Comparison of ENCODE assay signal across 23 cellular contexts in genomic region chr20:1273366-1273765, GRCh38. TPM values are rescaled to one million over a fixed set of nuclear protein-coding genes. Genes with fewer than 3 reads are reported as not detected.
"Had no signal": no experiment of that assay in that cellular context is flagged by ENCODE, and none has a peak within 500 bp of the region (broad histone marks: within the 10 kb centered on the region; RNA-seq: fewer than 3 reads in every experiment).

No MANE protein-coding gene starts in this region.

- H3K36me3 Mint-ChIP-seq: mesothelial cell of epicardium had no signal

- DNase-seq: activated CD4-positive, alpha-beta T cell treated with anti-CD3 and anti-CD28 coated beads for 36 hours; activated CD4-positive, alpha-beta T cell treated with anti-CD3 and anti-CD28 coated beads, Interleukin-2, amount 50 U/mL, for 48 hours; activated naive CD4-positive, alpha-beta T cell treated with anti-CD3 and anti-CD28 coated beads, Interleukin-2, amount 10 ng/mL, durations not matched to agents 7 days and 5 days; cortex of kidney; effector CD4-positive, alpha-beta T cell; left colon; stimulated activated CD4-positive, alpha-beta T cell treated with anti-CD3 and anti-CD28 coated beads, Interleukin-12 subunit alpha, Interleukin-12 subunit beta, amount 100 ng/mL, for 4 hours; stimulated activated CD4-positive, alpha-beta T cell treated with anti-CD3 and anti-CD28 coated beads, Interleukin-1b, Interleukin-23, amount 100 ng/mL, for 48 hours; SW 1271; uterus; WERI-Rb-1 had no signal

- H3K9me3 ChIP-seq: ascending aorta, tibial nerve, uterus had no signal

- H3K4me3 ChIP-seq: ascending aorta, lung, tibial nerve, uterus had no signal

- H3K4me1 ChIP-seq: ascending aorta, tibial nerve, uterus had no signal

- H3K36me3 ChIP-seq: ascending aorta, tibial nerve, uterus, WERI-Rb-1 had no signal

- H3K27me3 Mint-ChIP-seq: activated CD4-positive, alpha-beta T cell treated with anti-CD3 and anti-CD28 coated beads for 36 hours; activated naive CD4-positive, alpha-beta T cell treated with anti-CD3 and anti-CD28 coated beads, Interleukin-2, amount 10 ng/mL, durations not matched to agents 7 days and 5 days; activated naive CD8-positive, alpha-beta T cell treated with anti-CD3 and anti-CD28 coated beads, Interleukin-2, amount 50 U/mL, for 24 hours; activated T-cell treated with anti-CD3 and anti-CD28 coated beads, Interleukin-2, amount 50 U/mL, for 24 hours; stimulated activated naive CD8-positive, alpha-beta T cell treated with anti-CD3 and anti-CD28 coated beads, Interleukin-15, Interleukin-2, amounts not matched to agents 100 ng/mL and 50 ng/mL, for 24 hours had no signal

- H3K27ac Mint-ChIP-seq: activated CD4-positive, alpha-beta T cell treated with anti-CD3 and anti-CD28 coated beads for 36 hours; activated naive CD4-positive, alpha-beta T cell treated with anti-CD3 and anti-CD28 coated beads, Interleukin-2, amount 10 ng/mL, durations not matched to agents 7 days and 5 days; activated naive CD8-positive, alpha-beta T cell treated with anti-CD3 and anti-CD28 coated beads, Interleukin-2, amount 50 U/mL, for 24 hours; activated T-cell treated with anti-CD3 and anti-CD28 coated beads, Interleukin-2, amount 50 U/mL, for 24 hours; activated T-helper 2 cell treated with anti-CD3 and anti-CD28 coated beads, Interferon-gamma antibody, Interleukin-2, Interleukin-4, amounts not matched to agents 10 μg/mL and 5 μg/mL and 100 μg/mL, durations not matched to agents 14 hours and 24 hours and 36 hours; mesothelial cell of epicardium; stimulated activated naive CD8-positive, alpha-beta T cell treated with anti-CD3 and anti-CD28 coated beads, Interleukin-15, Interleukin-2, amounts not matched to agents 100 ng/mL and 50 ng/mL, for 24 hours had no signal

- H3K4me3 Mint-ChIP-seq: activated CD4-positive, alpha-beta T cell treated with anti-CD3 and anti-CD28 coated beads for 36 hours; activated naive CD4-positive, alpha-beta T cell treated with anti-CD3 and anti-CD28 coated beads, Interleukin-2, amount 10 ng/mL, durations not matched to agents 7 days and 5 days; activated naive CD8-positive, alpha-beta T cell treated with anti-CD3 and anti-CD28 coated beads, Interleukin-2, amount 50 U/mL, for 24 hours; activated T-cell treated with anti-CD3 and anti-CD28 coated beads, Interleukin-2, amount 50 U/mL, for 24 hours; mesothelial cell of epicardium; neural crest cell; stimulated activated naive CD8-positive, alpha-beta T cell treated with anti-CD3 and anti-CD28 coated beads, Interleukin-15, Interleukin-2, amounts not matched to agents 100 ng/mL and 50 ng/mL, for 24 hours had no signal

- H3K4me1 Mint-ChIP-seq: mesothelial cell of epicardium, neural crest cell had no signal

- H3K27ac ChIP-seq: ascending aorta, tibial nerve, uterus, WERI-Rb-1 had no signal

- H3K27me3 ChIP-seq: ascending aorta, tibial nerve, uterus had no signal

- H3K9me3 Mint-ChIP-seq: activated naive CD4-positive, alpha-beta T cell treated with anti-CD3 and anti-CD28 coated beads, Interleukin-2, amount 10 ng/mL, durations not matched to agents 7 days and 5 days; activated naive CD8-positive, alpha-beta T cell treated with anti-CD3 and anti-CD28 coated beads, Interleukin-2, amount 50 U/mL, for 24 hours; activated T-cell treated with anti-CD3 and anti-CD28 coated beads, Interleukin-2, amount 50 U/mL, for 24 hours; activated T-helper 2 cell treated with anti-CD3 and anti-CD28 coated beads, Interferon-gamma antibody, Interleukin-2, Interleukin-4, amounts not matched to agents 10 μg/mL and 5 μg/mL and 100 μg/mL, durations not matched to agents 14 hours and 24 hours and 36 hours; mesothelial cell of epicardium; neural crest cell; stimulated activated naive CD8-positive, alpha-beta T cell treated with anti-CD3 and anti-CD28 coated beads, Interleukin-15, Interleukin-2, amounts not matched to agents 100 ng/mL and 50 ng/mL, for 24 hours had no signal

RNA-seq across cellular contexts. Expression of gene RAD21L1, which starts 47.5 kb away (rescaled TPM):
- total RNA-seq: activated T-helper 2 cell treated with anti-CD3 and anti-CD28 coated beads, Interferon-gamma antibody, Interleukin-2, Interleukin-4, amounts not matched to agents 10 μg/mL and 5 μg/mL and 100 μg/mL, durations not matched to agents 14 hours and 24 hours and 36 hours; ascending aorta; left colon; mesothelial cell of epicardium; neural crest cell; omental fat pad; posterior vena cava; T-helper 2 cell treated with Interferon-gamma antibody and Interleukin-4, amounts not matched to agents 100 ng/mL and 5 ng/mL, for 36 hours; uterus had no signal

RNA-seq across cellular contexts. Expression of gene SDCBP2, which starts 55.6 kb away (rescaled TPM):
- total RNA-seq: ascending aorta had no signal
